In genomic region chr12:57451233-57451778, GRCh38 we compare ENCODE assay signal across 1 cellular context.
TF ChIP-seq lines count a peak whose summit lies in the region.

No MANE protein-coding gene starts in this region.

TF ChIP-seq in HepG2, 621 proteins besides CTCF, POLR2A, EP300 and RAD21 (continued from another document and continues in another):
- TF ChIP-seq REST (IDR thresholded peaks at IDR 0.05; ENCODE audit: borderline replicate concordance in 1 of 2, low read depth in 1 of 2, low read length in 2 of 2) (peak in 1 of 2 experiments; percentile 80; a peak in 2 of 4 replicates), ZNF431 (CRISPR knock-in tag; IDR thresholded peaks at IDR 0.05; ENCODE audit: borderline replicate concordance, low read depth) (peak; percentile 94), ZFYVE20 (CRISPR knock-in tag; IDR thresholded peaks at IDR 0.05; ENCODE audit: borderline replicate concordance, low read depth) (no peak), KDM5A (IDR thresholded peaks at IDR 0.05; ENCODE audit: borderline replicate concordance, low read length) (no peak), RBM22 (optimal IDR thresholded peaks at IDR 0.05; ENCODE audit: low read length) (peak; percentile 62), ZNF878 (CRISPR knock-in tag; IDR thresholded peaks at IDR 0.05) (no peak), ZNF432 (CRISPR knock-in tag; IDR thresholded peaks at IDR 0.05; ENCODE audit: borderline replicate concordance) (no peak), ESRRA (CRISPR knock-in tag; IDR thresholded peaks at IDR 0.05; ENCODE audit: low read depth) (peak; percentile 93), AGO1 (IDR thresholded peaks at IDR 0.05; ENCODE audit: low read depth, low read length, poor library complexity, severe bottlenecking) (no peak), ZNF883 (CRISPR knock-in tag; IDR thresholded peaks at IDR 0.05; ENCODE audit: not compliant biosample characterization) (peak; percentile 84), SP5 (CRISPR knock-in tag; IDR thresholded peaks at IDR 0.05; ENCODE audit: borderline replicate concordance, low read depth) (peak; percentile 96), NR3C1 (CRISPR knock-in tag; IDR thresholded peaks at IDR 0.05) (no peak), TFDP2 (CRISPR knock-in tag; IDR thresholded peaks at IDR 0.05) (peak; percentile 75; the same call in 1 of the 2 replicates), ZNF264 (CRISPR knock-in tag; IDR thresholded peaks at IDR 0.05) (no peak; the same call in 1 of the 2 replicates), PHB2 (IDR thresholded peaks at IDR 0.05; ENCODE audit: partially characterized antibody) (no peak), SMAD3 (CRISPR knock-in tag; IDR thresholded peaks at IDR 0.05) (peak; percentile 93), MXD4 (CRISPR knock-in tag; IDR thresholded peaks at IDR 0.05) (peak; percentile 85), TEAD3 (CRISPR knock-in tag; optimal IDR thresholded peaks at IDR 0.05; ENCODE audit: borderline replicate concordance) (peak; percentile 78), GATAD2A (CRISPR knock-in tag; IDR thresholded peaks at IDR 0.05) (peak; percentile 98), HNF1B (CRISPR knock-in tag; IDR thresholded peaks at IDR 0.05) (peak; percentile 97), TCF12 (IDR thresholded peaks at IDR 0.05) (no peak), TCF12 (CRISPR knock-in tag; IDR thresholded peaks at IDR 0.05) (peak; percentile 84), RARA (CRISPR knock-in tag; IDR thresholded peaks at IDR 0.05) (peak; percentile 99), FOXC1 (CRISPR knock-in tag; IDR thresholded peaks at IDR 0.05; ENCODE audit: borderline replicate concordance) (peak; percentile 68; the same call in 1 of the 2 replicates), PITX1 (CRISPR knock-in tag; IDR thresholded peaks at IDR 0.05) (peak; percentile 94), ZNF44 (CRISPR knock-in tag; IDR thresholded peaks at IDR 0.05) (no peak), MAZ (IDR thresholded peaks at IDR 0.05; ENCODE audit: borderline replicate concordance, low read depth, low read length) (peak; percentile 64; the same call in 1 of the 2 replicates), MAZ (CRISPR knock-in tag; IDR thresholded peaks at IDR 0.05; ENCODE audit: low read depth) (peak; percentile 95)
- TF ChIP-seq, protein P1, sequence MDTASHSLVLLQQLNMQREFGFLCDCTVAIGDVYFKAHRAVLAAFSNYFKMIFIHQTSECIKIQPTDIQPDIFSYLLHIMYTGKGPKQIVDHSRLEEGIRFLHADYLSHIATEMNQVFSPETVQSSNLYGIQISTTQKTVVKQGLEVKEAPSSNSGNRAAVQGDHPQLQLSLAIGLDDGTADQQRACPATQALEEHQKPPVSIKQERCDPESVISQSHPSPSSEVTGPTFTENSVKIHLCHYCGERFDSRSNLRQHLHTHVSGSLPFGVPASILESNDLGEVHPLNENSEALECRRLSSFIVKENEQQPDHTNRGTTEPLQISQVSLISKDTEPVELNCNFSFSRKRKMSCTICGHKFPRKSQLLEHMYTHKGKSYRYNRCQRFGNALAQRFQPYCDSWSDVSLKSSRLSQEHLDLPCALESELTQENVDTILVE (CRISPR knock-in tag; IDR thresholded peaks at IDR 0.05) = peak; percentile 94
- TF ChIP-seq, protein P2, sequence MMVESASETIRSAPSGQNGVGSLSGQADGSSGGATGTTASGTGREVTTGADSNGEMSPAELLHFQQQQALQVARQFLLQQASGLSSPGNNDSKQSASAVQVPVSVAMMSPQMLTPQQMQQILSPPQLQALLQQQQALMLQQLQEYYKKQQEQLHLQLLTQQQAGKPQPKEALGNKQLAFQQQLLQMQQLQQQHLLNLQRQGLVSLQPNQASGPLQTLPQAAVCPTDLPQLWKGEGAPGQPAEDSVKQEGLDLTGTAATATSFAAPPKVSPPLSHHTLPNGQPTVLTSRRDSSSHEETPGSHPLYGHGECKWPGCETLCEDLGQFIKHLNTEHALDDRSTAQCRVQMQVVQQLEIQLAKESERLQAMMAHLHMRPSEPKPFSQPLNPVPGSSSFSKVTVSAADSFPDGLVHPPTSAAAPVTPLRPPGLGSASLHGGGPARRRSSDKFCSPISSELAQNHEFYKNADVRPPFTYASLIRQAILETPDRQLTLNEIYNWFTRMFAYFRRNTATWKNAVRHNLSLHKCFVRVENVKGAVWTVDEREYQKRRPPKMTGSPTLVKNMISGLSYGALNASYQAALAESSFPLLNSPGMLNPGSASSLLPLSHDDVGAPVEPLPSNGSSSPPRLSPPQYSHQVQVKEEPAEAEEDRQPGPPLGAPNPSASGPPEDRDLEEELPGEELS (CRISPR knock-in tag; IDR thresholded peaks at IDR 0.05) = peak; percentile 90
- TF ChIP-seq, protein P3, sequence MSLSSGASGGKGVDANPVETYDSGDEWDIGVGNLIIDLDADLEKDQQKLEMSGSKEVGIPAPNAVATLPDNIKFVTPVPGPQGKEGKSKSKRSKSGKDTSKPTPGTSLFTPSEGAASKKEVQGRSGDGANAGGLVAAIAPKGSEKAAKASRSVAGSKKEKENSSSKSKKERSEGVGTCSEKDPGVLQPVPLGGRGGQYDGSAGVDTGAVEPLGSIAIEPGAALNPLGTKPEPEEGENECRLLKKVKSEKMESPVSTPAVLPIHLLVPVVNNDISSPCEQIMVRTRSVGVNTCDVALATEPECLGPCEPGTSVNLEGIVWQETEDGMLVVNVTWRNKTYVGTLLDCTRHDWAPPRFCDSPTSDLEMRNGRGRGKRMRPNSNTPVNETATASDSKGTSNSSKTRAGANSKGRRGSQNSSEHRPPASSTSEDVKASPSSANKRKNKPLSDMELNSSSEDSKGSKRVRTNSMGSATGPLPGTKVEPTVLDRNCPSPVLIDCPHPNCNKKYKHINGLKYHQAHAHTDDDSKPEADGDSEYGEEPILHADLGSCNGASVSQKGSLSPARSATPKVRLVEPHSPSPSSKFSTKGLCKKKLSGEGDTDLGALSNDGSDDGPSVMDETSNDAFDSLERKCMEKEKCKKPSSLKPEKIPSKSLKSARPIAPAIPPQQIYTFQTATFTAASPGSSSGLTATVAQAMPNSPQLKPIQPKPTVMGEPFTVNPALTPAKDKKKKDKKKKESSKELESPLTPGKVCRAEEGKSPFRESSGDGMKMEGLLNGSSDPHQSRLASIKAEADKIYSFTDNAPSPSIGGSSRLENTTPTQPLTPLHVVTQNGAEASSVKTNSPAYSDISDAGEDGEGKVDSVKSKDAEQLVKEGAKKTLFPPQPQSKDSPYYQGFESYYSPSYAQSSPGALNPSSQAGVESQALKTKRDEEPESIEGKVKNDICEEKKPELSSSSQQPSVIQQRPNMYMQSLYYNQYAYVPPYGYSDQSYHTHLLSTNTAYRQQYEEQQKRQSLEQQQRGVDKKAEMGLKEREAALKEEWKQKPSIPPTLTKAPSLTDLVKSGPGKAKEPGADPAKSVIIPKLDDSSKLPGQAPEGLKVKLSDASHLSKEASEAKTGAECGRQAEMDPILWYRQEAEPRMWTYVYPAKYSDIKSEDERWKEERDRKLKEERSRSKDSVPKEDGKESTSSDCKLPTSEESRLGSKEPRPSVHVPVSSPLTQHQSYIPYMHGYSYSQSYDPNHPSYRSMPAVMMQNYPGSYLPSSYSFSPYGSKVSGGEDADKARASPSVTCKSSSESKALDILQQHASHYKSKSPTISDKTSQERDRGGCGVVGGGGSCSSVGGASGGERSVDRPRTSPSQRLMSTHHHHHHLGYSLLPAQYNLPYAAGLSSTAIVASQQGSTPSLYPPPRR (CRISPR knock-in tag; IDR thresholded peaks at IDR 0.05; ENCODE audit: borderline replicate concordance) = peak; percentile 98
- TF ChIP-seq, protein P4, sequence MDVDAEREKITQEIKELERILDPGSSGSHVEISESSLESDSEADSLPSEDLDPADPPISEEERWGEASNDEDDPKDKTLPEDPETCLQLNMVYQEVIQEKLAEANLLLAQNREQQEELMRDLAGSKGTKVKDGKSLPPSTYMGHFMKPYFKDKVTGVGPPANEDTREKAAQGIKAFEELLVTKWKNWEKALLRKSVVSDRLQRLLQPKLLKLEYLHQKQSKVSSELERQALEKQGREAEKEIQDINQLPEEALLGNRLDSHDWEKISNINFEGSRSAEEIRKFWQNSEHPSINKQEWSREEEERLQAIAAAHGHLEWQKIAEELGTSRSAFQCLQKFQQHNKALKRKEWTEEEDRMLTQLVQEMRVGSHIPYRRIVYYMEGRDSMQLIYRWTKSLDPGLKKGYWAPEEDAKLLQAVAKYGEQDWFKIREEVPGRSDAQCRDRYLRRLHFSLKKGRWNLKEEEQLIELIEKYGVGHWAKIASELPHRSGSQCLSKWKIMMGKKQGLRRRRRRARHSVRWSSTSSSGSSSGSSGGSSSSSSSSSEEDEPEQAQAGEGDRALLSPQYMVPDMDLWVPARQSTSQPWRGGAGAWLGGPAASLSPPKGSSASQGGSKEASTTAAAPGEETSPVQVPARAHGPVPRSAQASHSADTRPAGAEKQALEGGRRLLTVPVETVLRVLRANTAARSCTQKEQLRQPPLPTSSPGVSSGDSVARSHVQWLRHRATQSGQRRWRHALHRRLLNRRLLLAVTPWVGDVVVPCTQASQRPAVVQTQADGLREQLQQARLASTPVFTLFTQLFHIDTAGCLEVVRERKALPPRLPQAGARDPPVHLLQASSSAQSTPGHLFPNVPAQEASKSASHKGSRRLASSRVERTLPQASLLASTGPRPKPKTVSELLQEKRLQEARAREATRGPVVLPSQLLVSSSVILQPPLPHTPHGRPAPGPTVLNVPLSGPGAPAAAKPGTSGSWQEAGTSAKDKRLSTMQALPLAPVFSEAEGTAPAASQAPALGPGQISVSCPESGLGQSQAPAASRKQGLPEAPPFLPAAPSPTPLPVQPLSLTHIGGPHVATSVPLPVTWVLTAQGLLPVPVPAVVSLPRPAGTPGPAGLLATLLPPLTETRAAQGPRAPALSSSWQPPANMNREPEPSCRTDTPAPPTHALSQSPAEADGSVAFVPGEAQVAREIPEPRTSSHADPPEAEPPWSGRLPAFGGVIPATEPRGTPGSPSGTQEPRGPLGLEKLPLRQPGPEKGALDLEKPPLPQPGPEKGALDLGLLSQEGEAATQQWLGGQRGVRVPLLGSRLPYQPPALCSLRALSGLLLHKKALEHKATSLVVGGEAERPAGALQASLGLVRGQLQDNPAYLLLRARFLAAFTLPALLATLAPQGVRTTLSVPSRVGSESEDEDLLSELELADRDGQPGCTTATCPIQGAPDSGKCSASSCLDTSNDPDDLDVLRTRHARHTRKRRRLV (CRISPR knock-in tag; IDR thresholded peaks at IDR 0.05) = no peak
- TF ChIP-seq, protein P5, sequence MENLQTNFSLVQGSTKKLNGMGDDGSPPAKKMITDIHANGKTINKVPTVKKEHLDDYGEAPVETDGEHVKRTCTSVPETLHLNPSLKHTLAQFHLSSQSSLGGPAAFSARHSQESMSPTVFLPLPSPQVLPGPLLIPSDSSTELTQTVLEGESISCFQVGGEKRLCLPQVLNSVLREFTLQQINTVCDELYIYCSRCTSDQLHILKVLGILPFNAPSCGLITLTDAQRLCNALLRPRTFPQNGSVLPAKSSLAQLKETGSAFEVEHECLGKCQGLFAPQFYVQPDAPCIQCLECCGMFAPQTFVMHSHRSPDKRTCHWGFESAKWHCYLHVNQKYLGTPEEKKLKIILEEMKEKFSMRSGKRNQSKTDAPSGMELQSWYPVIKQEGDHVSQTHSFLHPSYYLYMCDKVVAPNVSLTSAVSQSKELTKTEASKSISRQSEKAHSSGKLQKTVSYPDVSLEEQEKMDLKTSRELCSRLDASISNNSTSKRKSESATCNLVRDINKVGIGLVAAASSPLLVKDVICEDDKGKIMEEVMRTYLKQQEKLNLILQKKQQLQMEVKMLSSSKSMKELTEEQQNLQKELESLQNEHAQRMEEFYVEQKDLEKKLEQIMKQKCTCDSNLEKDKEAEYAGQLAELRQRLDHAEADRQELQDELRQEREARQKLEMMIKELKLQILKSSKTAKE (CRISPR knock-in tag; IDR thresholded peaks at IDR 0.05; ENCODE audit: borderline replicate concordance) = peak; percentile 100
- TF ChIP-seq, protein P6, sequence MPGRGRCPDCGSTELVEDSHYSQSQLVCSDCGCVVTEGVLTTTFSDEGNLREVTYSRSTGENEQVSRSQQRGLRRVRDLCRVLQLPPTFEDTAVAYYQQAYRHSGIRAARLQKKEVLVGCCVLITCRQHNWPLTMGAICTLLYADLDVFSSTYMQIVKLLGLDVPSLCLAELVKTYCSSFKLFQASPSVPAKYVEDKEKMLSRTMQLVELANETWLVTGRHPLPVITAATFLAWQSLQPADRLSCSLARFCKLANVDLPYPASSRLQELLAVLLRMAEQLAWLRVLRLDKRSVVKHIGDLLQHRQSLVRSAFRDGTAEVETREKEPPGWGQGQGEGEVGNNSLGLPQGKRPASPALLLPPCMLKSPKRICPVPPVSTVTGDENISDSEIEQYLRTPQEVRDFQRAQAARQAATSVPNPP (CRISPR knock-in tag; IDR thresholded peaks at IDR 0.05) = peak; percentile 87; the same call in 1 of the 2 replicates
